Comparison of ENCODE assay signal across 19 cellular contexts in the genomic region with DNA sequence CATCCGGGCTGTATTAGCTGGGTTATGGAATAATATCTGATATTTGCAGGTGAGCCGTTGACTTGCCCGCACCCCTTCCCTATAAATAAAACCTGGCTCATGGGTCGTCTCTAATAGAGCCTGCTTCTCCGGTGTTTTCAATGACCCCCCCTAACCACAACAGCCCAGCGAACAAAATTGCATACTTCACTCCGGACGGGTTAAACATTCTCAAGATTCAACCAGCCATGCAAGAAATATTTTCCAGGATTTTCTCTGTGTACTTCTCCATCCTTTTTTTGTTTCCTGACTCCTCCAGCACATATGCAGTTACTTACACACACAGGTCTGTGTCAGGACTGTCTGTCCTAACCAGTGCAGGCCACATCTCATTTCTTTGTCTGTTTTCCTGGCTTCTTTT.
A peak's percentile ranks its signal among the peaks of the same experiment; 100 is the strongest.
DNase-seq lines count a peak whose midpoint lies in the region; ATAC-seq, FAIRE-seq and TF ChIP-seq lines count a peak whose summit lies in the region.
"Had no signal": no experiment of that assay in that cellular context is flagged by ENCODE, and none has a peak within 500 bp of the region (broad histone marks: within the 10 kb centered on the region; RNA-seq: fewer than 3 reads in every experiment).

No MANE protein-coding gene starts in this region.

- no peak overlapping the region for H3K4me2 ChIP-seq in GM23338
- H3K4me2 ChIP-seq: A549, BLaER1 had no signal

- FAIRE-seq in GM12891 (lab: Jason Lieb, UNC): no peak
- FAIRE-seq: A549, G401.6, GM12892, H54 had no signal

- 34 to 46% methylated on average over 8 of the region's 8 CpGs for WGBS in thyroid gland, 2 donors

- H3K4me3 ChIP-seq in GM23338: no peak overlapping the region
- H3K4me3 ChIP-seq in epithelial cell of proximal tubule (ENCODE audit: low read depth, low read length): peak overlapping the region; percentile 3
- no peak overlapping the region for H3K4me3 ChIP-seq in thyroid gland (replicated peaks in 1 of 3)
- H3K4me3 ChIP-seq: A549, BLaER1 had no signal

- H3K36me3 Mint-ChIP-seq in GM23338 (ENCODE audit: low read depth): no peaks in the 10 kb centered on the region
- H3K36me3 Mint-ChIP-seq: CD8-positive, alpha-beta memory T cell had no signal

- no peak overlapping the region for H3K27ac ChIP-seq in GM23338 (ENCODE audit: low read depth)
- no peak overlapping the region for H3K27ac ChIP-seq in thyroid gland
- H3K27ac ChIP-seq: A549, BLaER1 had no signal

- no peaks in the 10 kb centered on the region for H3K9me2 ChIP-seq in GM23338 (ENCODE audit: insufficient read depth)

- H3K4me3 Mint-ChIP-seq in GM23338: no peak overlapping the region
- no peak overlapping the region for H3K4me3 Mint-ChIP-seq in stimulated activated naive CD8-positive, alpha-beta T cell treated with anti-CD3 and anti-CD28 coated beads, Interleukin-15, amount 100 ng/mL, for 72 hours
- H3K4me3 Mint-ChIP-seq: CD8-positive, alpha-beta memory T cell had no signal

- DNase-seq in GM23338 (ENCODE audit: low spot score) (no peak), epithelial cell of proximal tubule (ENCODE audit: low read depth) (no peak), left kidney (ENCODE audit: low read depth, low spot score) (peak; percentile 65), thyroid gland (peak; percentile 7 to 8), GM12891 (ENCODE audit: insufficient read length, low spot score) (no peak)
- DNase-seq in stimulated activated naive CD8-positive, alpha-beta T cell treated with anti-CD3 and anti-CD28 coated beads, Interleukin-15, amount 100 ng/mL, for 72 hours: no peak
- no peak for DNase-seq in activated T-cell treated with anti-CD3 and anti-CD28 coated beads, Interleukin-2, amount 50 U/mL, for 48 hours
- DNase-seq: AML-193; Caco-2; CD8-positive, alpha-beta memory T cell; DMS53; IMR-90; KBM-7 had no signal

- ATAC-seq in GM23338: no peak
- no peak for ATAC-seq in stimulated activated naive CD8-positive, alpha-beta T cell treated with anti-CD3 and anti-CD28 coated beads, Interleukin-15, amount 100 ng/mL, for 72 hours
- ATAC-seq: A549, HCT116 had no signal

- H3K27me3 ChIP-seq in GM23338 (ENCODE audit: insufficient read depth) (no peaks in the 10 kb centered on the region), thyroid gland (no peaks in the 10 kb centered on the region)
- H3K27me3 ChIP-seq: BLaER1 had no signal

- peaks cover 2% of the 10 kb centered on the region for H3K27me3 Mint-ChIP-seq in GM23338 (ENCODE audit: insufficient read depth, low read depth, poor library complexity)
- H3K27me3 Mint-ChIP-seq in stimulated activated naive CD8-positive, alpha-beta T cell treated with anti-CD3 and anti-CD28 coated beads, Interleukin-15, amount 100 ng/mL, for 72 hours: peaks cover 32% of the 10 kb centered on the region

- TF ChIP-seq POLR2A in thyroid gland (IDR thresholded peaks at IDR 0.05) (no peak), GM12891 (IDR thresholded peaks at IDR 0.05; ENCODE audit: low read depth, low read length) (no peak)

- intact Hi-C loops in thyroid gland (cut with DNase I): no loop called here

- H3K4me1 ChIP-seq in GM23338 (ENCODE audit: insufficient read depth): no peaks in the 10 kb centered on the region
- peaks cover 5 to 8% of the 10 kb centered on the region in 2 donors for H3K4me1 ChIP-seq in thyroid gland
- H3K4me1 ChIP-seq: A549, BLaER1, Caco-2 had no signal

- H2AFZ ChIP-seq in GM23338: peak overlapping the region; percentile 59; the same call in 1 of the 2 replicates

- no peaks in the 10 kb centered on the region for H3K79me2 ChIP-seq in GM23338 (replicated peaks; ENCODE audit: insufficient read depth)

- no peaks in the 10 kb centered on the region for H3K9me3 Mint-ChIP-seq in GM23338
- no peaks in the 10 kb centered on the region for H3K9me3 Mint-ChIP-seq in stimulated activated naive CD8-positive, alpha-beta T cell treated with anti-CD3 and anti-CD28 coated beads, Interleukin-15, amount 100 ng/mL, for 72 hours
- H3K9me3 Mint-ChIP-seq: CD8-positive, alpha-beta memory T cell had no signal

- no peak overlapping the region for H3K27ac Mint-ChIP-seq in GM23338
- no peak overlapping the region for H3K27ac Mint-ChIP-seq in stimulated activated naive CD8-positive, alpha-beta T cell treated with anti-CD3 and anti-CD28 coated beads, Interleukin-15, amount 100 ng/mL, for 72 hours
- H3K27ac Mint-ChIP-seq: CD8-positive, alpha-beta memory T cell had no signal

- no peaks in the 10 kb centered on the region; the same call in 2 of the 3 replicates for H3K4me1 Mint-ChIP-seq in GM23338
- no peaks in the 10 kb centered on the region for H3K4me1 Mint-ChIP-seq in stimulated activated naive CD8-positive, alpha-beta T cell treated with anti-CD3 and anti-CD28 coated beads, Interleukin-15, amount 100 ng/mL, for 72 hours
- H3K4me1 Mint-ChIP-seq: CD8-positive, alpha-beta memory T cell had no signal

- no peaks in the 10 kb centered on the region for H4K20me1 ChIP-seq in GM23338 (replicated peaks; ENCODE audit: insufficient read depth)
- H4K20me1 ChIP-seq: BLaER1 had no signal

- H3F3A ChIP-seq in GM23338 (replicated peaks; ENCODE audit: low read depth): no peaks in the 10 kb centered on the region

- H3K36me3 ChIP-seq in GM23338 (ENCODE audit: insufficient read depth) (no peaks in the 10 kb centered on the region), thyroid gland (no peaks in the 10 kb centered on the region)
- H3K36me3 ChIP-seq: BLaER1 had no signal

- TF ChIP-seq CTCF in GM23338 (conservative IDR thresholded peaks at IDR 0.05; ENCODE audit: low read depth in 2 of 2): no peak
- TF ChIP-seq CTCF in epithelial cell of proximal tubule (conservative IDR thresholded peaks at IDR 0.05; ENCODE audit: low read depth, low read length): no peak
- no peak for TF ChIP-seq CTCF in thyroid gland (IDR thresholded peaks at IDR 0.05)

- no peaks in the 10 kb centered on the region for H3K9me3 ChIP-seq in thyroid gland
- H3K9me3 ChIP-seq: A549, BLaER1, Caco-2 had no signal

TF ChIP-seq in GM12891, 5 proteins besides CTCF, POLR2A, EP300 and RAD21:
- no peak for TF ChIP-seq TAF1 (IDR thresholded peaks at IDR 0.05; ENCODE audit: low read depth, low read length)
- no peak for TF ChIP-seq SPI1 (IDR thresholded peaks at IDR 0.05; ENCODE audit: low read depth, low read length)
- TF ChIP-seq PAX5 (IDR thresholded peaks at IDR 0.05; ENCODE audit: insufficient read depth, low read length, severe bottlenecking): no peak
- TF ChIP-seq POU2F2 (IDR thresholded peaks at IDR 0.05; ENCODE audit: low read depth, low read length): no peak
- no peak for TF ChIP-seq POLR2AphosphoS5 (IDR thresholded peaks at IDR 0.05; ENCODE audit: low read depth, low read length)
TF ChIP-seq in GM12891: peak in this region for 0.

Comparison
In these comparisons a context has a peak if more than half of its experiments do, and no peak if none do; other contexts are left out.
1. DNase-seq: peak in left kidney (single experiment) and thyroid gland (2 of 2); none in GM23338 (single experiment), epithelial cell of proximal tubule (single experiment), GM12891 (single experiment), stimulated activated naive CD8-positive, alpha-beta T cell treated with anti-CD3 and anti-CD28 coated beads, Interleukin-15, amount 100 ng/mL, for 72 hours (0 of 2) and activated T-cell treated with anti-CD3 and anti-CD28 coated beads, Interleukin-2, amount 50 U/mL, for 48 hours (0 of 2).